In genomic region chr17:8186787-8187516, GRCh38 we compare ENCODE assay signal across 1 cellular context.
TF ChIP-seq lines count a peak whose summit lies in the region.

No MANE protein-coding gene starts in this region.

TF ChIP-seq in IMR-90, 13 proteins besides CTCF, POLR2A, EP300 and RAD21:
- 0 out of 2 replicates have a peak, but pooled peaks have one; percentile 34 for TF ChIP-seq MXI1 (IDR thresholded peaks at IDR 0.05; ENCODE audit: borderline replicate concordance, low read depth, low read length)
- TF ChIP-seq BHLHE40 (IDR thresholded peaks at IDR 0.05; ENCODE audit: low read depth, low read length): no peak
- peak; percentile 16; the same call in 1 of the 2 replicates for TF ChIP-seq MAZ (IDR thresholded peaks at IDR 0.05; ENCODE audit: borderline replicate concordance, low read depth, low read length)
- TF ChIP-seq MAFK (IDR thresholded peaks at IDR 0.05; ENCODE audit: low read depth, low read length): peak; percentile 49; the same call in 1 of the 2 replicates
- TF ChIP-seq SMC3 (IDR thresholded peaks at IDR 0.05; ENCODE audit: low read depth, low read length): no peak
- no peak for TF ChIP-seq CEBPB (IDR thresholded peaks at IDR 0.05; ENCODE audit: low read depth, low read length)
- no peak for TF ChIP-seq RFX5 (IDR thresholded peaks at IDR 0.05; ENCODE audit: low read depth, low read length)
- peak; percentile 80 for TF ChIP-seq FOS (IDR thresholded peaks at IDR 0.05; ENCODE audit: low read depth, low read length)
- TF ChIP-seq NFE2L2 (IDR thresholded peaks at IDR 0.05; ENCODE audit: low read depth, low read length): no peak
- TF ChIP-seq USF2 (IDR thresholded peaks at IDR 0.05; ENCODE audit: low read depth, low read length): 0 out of 2 replicates have a peak, but pooled peaks have one; percentile 13
